ENCODE assay signal across 15 cellular contexts in the genomic region with DNA sequence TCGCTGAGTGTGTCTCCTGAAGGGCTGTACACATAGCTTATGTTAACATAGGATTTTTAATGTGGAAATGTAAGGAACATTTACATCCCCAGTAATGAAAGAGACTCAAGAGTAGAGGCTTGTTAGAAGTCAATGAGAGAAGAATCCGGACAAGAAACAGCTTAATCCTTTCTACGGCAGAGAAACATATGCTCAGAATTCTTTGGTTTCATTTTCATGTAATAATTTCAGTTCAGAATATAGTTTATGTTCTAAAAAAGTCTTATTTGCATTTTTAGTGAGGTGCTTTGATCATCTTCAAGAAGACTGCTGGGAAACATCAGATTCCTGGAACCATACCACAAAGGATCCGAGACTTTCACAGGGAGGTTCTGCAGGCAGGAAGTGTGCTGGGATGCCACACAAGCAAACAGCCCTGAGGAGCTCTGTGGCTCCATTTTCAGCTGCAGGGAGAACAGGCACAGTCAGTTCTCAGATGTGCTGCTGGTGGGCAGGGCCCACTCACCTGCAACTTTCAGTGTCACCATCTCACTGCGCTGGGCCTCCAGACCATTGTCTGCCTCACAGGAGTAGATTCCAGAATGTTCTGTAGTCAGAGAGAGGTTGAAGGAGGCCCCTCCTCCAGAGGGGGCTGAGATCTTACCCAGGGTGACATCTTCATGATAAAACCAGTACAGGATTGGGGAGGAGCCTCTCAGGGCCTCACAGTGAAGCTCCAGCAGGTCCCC. TPM values are rescaled to one million over a fixed set of nuclear protein-coding genes. Genes with fewer than 3 reads are reported as not detected.
DNase-seq lines count a peak whose midpoint lies in the region; ATAC-seq lines count a peak whose summit lies in the region.
"Had no signal": no experiment of that assay in that cellular context is flagged by ENCODE, and none has a peak within 500 bp of the region (broad histone marks: within the 10 kb centered on the region; RNA-seq: fewer than 3 reads in every experiment).

No MANE protein-coding gene starts in this region.

- no peaks in the 10 kb centered on the region for H3K9me3 Mint-ChIP-seq in activated T-helper 17 cell treated with anti-CD3 and anti-CD28 coated beads, Interleukin-2, amount 50 U/mL, for 72 hours

- H3K36me3 Mint-ChIP-seq in activated T-helper 17 cell treated with anti-CD3 and anti-CD28 coated beads, Interleukin-2, amount 50 U/mL, for 72 hours (ENCODE audit: low read depth): no peaks in the 10 kb centered on the region

- H3K4me1 Mint-ChIP-seq in activated T-helper 17 cell treated with anti-CD3 and anti-CD28 coated beads, Interleukin-2, amount 50 U/mL, for 72 hours: no peaks in the 10 kb centered on the region

- H3K27ac Mint-ChIP-seq in activated T-helper 17 cell treated with anti-CD3 and anti-CD28 coated beads, Interleukin-2, amount 50 U/mL, for 72 hours: peak overlapping the region; percentile 22

- peak; percentile 59 for ATAC-seq in GM18861 (IDR thresholded peaks at IDR 0.05; ENCODE audit: unreplicated experiment)
- ATAC-seq in GM21381 (IDR thresholded peaks at IDR 0.05; ENCODE audit: unreplicated experiment): peak; percentile 71
- ATAC-seq in HG03064 (IDR thresholded peaks at IDR 0.05; ENCODE audit: low read depth, unreplicated experiment): peak; percentile 69
- peak; percentile 69 for ATAC-seq in activated T-helper 17 cell treated with anti-CD3 and anti-CD28 coated beads, Interleukin-2, amount 50 U/mL, for 72 hours (replicated peaks)

- no peak for DNase-seq in HuH-7 (ENCODE audit: low spot score)
- DNase-seq in activated CD8-positive, alpha-beta memory T cell treated with anti-CD3 and anti-CD28 coated beads, Interleukin-2, amount 50 U/mL, for 48 hours: no peak
- DNase-seq in SIG-M5 (lab: John Stamatoyannopoulos, UW): no peak
- no peak for DNase-seq in DMS114 treated with DMSO at 0.1 percent for 48 hours (lab: John Stamatoyannopoulos, UW; ENCODE audit: unreplicated experiment)
- DNase-seq: activated CD4-positive, CD25-positive, alpha-beta regulatory T cell treated with anti-CD3 and anti-CD28 coated beads, Interleukin-2, amount 50 U/mL, for 72 hours; activated naive CD4-positive, alpha-beta T cell; colonic mucosa; NCI-H524 treated with DMSO at 0.1 percent for 48 hours; SJCRH30; stimulated activated CD4-positive, alpha-beta T cell treated with anti-CD3 and anti-CD28 coated beads, Interleukin-1b, Interleukin-23, amount 100 ng/mL, for 48 hours had no signal

- H3K4me3 Mint-ChIP-seq in activated T-helper 17 cell treated with anti-CD3 and anti-CD28 coated beads, Interleukin-2, amount 50 U/mL, for 72 hours: peak overlapping the region; percentile 17

- H3K27me3 Mint-ChIP-seq in activated T-helper 17 cell treated with anti-CD3 and anti-CD28 coated beads, Interleukin-2, amount 50 U/mL, for 72 hours: peaks cover 12% of the 10 kb centered on the region

RNA-seq across cellular contexts. Expression of a gene that starts 28.4 kb away (rescaled TPM):
- not detected for total RNA-seq in activated T-helper 17 cell treated with anti-CD3 and anti-CD28 coated beads, Interleukin-2, amount 50 U/mL, for 72 hours
- total RNA-seq: fibroblast of villous mesenchyme had no signal
